Comparison of ENCODE assay signal across 18 cellular contexts in the genomic region with DNA sequence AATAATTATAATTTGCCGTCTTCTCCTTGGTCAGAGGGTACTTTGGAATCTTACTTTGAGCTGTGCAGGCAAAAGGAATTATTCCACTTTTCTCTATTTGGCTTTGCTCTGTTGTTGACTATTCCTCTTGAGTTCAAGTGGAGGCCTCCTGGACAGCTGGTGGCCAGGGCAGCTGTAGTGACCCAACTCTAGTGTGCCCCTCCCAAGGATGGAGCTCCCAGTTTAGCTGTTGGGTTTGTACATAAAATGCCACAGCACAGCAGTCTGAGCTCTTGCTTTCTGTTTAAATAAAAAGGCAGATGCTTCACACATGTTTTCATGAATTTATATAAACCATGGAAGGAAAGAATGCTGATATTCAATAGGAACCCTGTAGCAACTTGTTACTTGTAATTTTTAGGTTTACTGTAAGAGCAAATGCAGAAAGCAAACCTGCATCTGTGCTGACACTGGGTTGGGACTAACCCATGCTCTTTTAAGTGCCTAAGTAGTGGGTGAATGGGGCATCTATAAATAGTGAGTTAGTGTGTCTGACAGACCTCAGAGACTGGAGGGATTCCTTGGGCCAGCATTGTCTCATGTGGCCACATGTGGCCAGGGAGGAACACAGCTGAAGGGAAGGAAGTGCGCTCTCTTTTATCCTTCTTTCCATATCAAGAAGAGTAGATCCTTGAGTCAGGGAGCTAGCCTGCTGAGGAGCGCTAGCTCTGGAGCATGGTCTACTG.
DNase-seq lines count a peak whose midpoint lies in the region; ATAC-seq and TF ChIP-seq lines count a peak whose summit lies in the region.
"Had no signal": no experiment of that assay in that cellular context is flagged by ENCODE, and none has a peak within 500 bp of the region (broad histone marks: within the 10 kb centered on the region; RNA-seq: fewer than 3 reads in every experiment).

No MANE protein-coding gene starts in this region.

- peak; percentile 22 for ATAC-seq in gastroesophageal sphincter
- ATAC-seq in WTC11, result no peak
- no peak for ATAC-seq in natural killer cell

- H3K4me3 ChIP-seq in gastroesophageal sphincter, result no peak overlapping the region
- H3K4me3 ChIP-seq in trophoblast cell (ENCODE audit: low read depth, low read length), result no peak overlapping the region
- H3K4me3 ChIP-seq in esophagus squamous epithelium, result no peak overlapping the region
- H3K4me3 ChIP-seq: MG63, upper lobe of left lung had no signal

- H3K36me3 ChIP-seq in gastroesophageal sphincter (no peaks in the 10 kb centered on the region), trophoblast cell (ENCODE audit: control insufficient read depth in 1 of 2, insufficient read depth in 2 of 2, low read length in 2 of 2) (peaks cover 3% of the 10 kb centered on the region in 2 experiments), esophagus squamous epithelium (no peaks in the 10 kb centered on the region)
- H3K36me3 ChIP-seq: MG63, upper lobe of left lung had no signal

- DNase-seq in AG09319 (ENCODE audit: extremely low read depth, low read depth) (peak; percentile 68), NCI-H510A (lab: John Stamatoyannopoulos, UW) (peak; percentile 26), trophoblast cell (no peak), esophagus squamous epithelium (lab: John Stamatoyannopoulos, UW) (no peak), WTC11 (ENCODE audit: low spot score) (no peak), NCI-H187 (lab: John Stamatoyannopoulos, UW) (no peak), natural killer cell (no peak)
- DNase-seq: activated CD8-positive, alpha-beta memory T cell treated with anti-CD3 and anti-CD28 coated beads, Interleukin-2, amount 10 ng/mL, durations not matched to agents 7 days and 5 days; CD8-positive, alpha-beta memory T cell; central memory CD4-positive, alpha-beta T cell; effector memory CD8-positive, alpha-beta T cell; NCI-H187 treated with DMSO at 0.1 percent for 48 hours; T1000 had no signal

- H3K27ac Mint-ChIP-seq in WTC11 (no peak overlapping the region), natural killer cell (no peak overlapping the region)
- H3K27ac Mint-ChIP-seq: activated CD4-positive, alpha-beta T cell treated with anti-CD3 and anti-CD28 coated beads for 36 hours; activated CD8-positive, alpha-beta memory T cell treated with anti-CD3 and anti-CD28 coated beads, Interleukin-2, amount 10 ng/mL, durations not matched to agents 7 days and 5 days; CD8-positive, alpha-beta memory T cell; effector memory CD8-positive, alpha-beta T cell had no signal

- no peak for TF ChIP-seq POLR2A in gastroesophageal sphincter (IDR thresholded peaks at IDR 0.05)
- no peak for TF ChIP-seq POLR2A in esophagus squamous epithelium (IDR thresholded peaks at IDR 0.05)

- H3K4me1 Mint-ChIP-seq in WTC11, result 0 out of 2 replicates have a peak, but pooled peaks cover 3% of the 10 kb centered on the region
- no peaks in the 10 kb centered on the region for H3K4me1 Mint-ChIP-seq in natural killer cell
- H3K4me1 Mint-ChIP-seq: activated CD8-positive, alpha-beta memory T cell treated with anti-CD3 and anti-CD28 coated beads, Interleukin-2, amount 10 ng/mL, durations not matched to agents 7 days and 5 days; CD8-positive, alpha-beta memory T cell had no signal

- no peak for TF ChIP-seq CTCF in AG09319 (IDR thresholded peaks at IDR 0.05; ENCODE audit: low read depth, low read length)
- no peak for TF ChIP-seq CTCF in gastroesophageal sphincter (IDR thresholded peaks at IDR 0.05)
- no peak for TF ChIP-seq CTCF in esophagus squamous epithelium (IDR thresholded peaks at IDR 0.05)
- TF ChIP-seq CTCF in WTC11 (IDR thresholded peaks at IDR 0.05), result no peak
- TF ChIP-seq CTCF in natural killer cell (IDR thresholded peaks at IDR 0.05), result no peak

- H4K12ac ChIP-seq in trophoblast cell (ENCODE audit: low read depth, low read length), result no peak overlapping the region

- no peak overlapping the region for H3K18ac ChIP-seq in trophoblast cell (ENCODE audit: low read length)

- CTCF ChIA-PET in WTC11 (lab: Charles Lee), result interaction anchor here (0.6 to 1.7 kb wide), 6 partner anchors 8 to 205 kb away, joined by 3 to 13 read pairs (median 3); no protein-coding TSS in a partner anchor

- H3K27ac ChIP-seq in gastroesophageal sphincter (peak overlapping the region in 1 of 4 donors; percentile 32), trophoblast cell (ENCODE audit: low read depth, low read length) (no peak overlapping the region), esophagus squamous epithelium (peak overlapping the region in 1 of 4 donors; percentile 36)
- H3K27ac ChIP-seq: parathyroid adenoma, upper lobe of left lung had no signal

- H3K9me3 Mint-ChIP-seq in WTC11, result no peaks in the 10 kb centered on the region
- H3K9me3 Mint-ChIP-seq in natural killer cell, result no peaks in the 10 kb centered on the region
- H3K9me3 Mint-ChIP-seq: CD8-positive, alpha-beta memory T cell; effector memory CD8-positive, alpha-beta T cell had no signal

- H3K9me3 ChIP-seq in gastroesophageal sphincter (no peaks in the 10 kb centered on the region), trophoblast cell (ENCODE audit: insufficient read depth, low read depth, low read length) (peaks cover 2% of the 10 kb centered on the region), esophagus squamous epithelium (no peaks in the 10 kb centered on the region)
- H3K9me3 ChIP-seq: MG63, upper lobe of left lung had no signal

- no peak overlapping the region for H2BK120ac ChIP-seq in trophoblast cell (ENCODE audit: insufficient read depth, low read length, poor library complexity)

- H2AFZ ChIP-seq in trophoblast cell (ENCODE audit: insufficient read depth, low read length, poor library complexity), result no peak overlapping the region
- H2AFZ ChIP-seq: parathyroid adenoma had no signal

- peaks cover 3% of the 10 kb centered on the region for H3K79me1 ChIP-seq in trophoblast cell (ENCODE audit: low read length)

- H3K4me3 Mint-ChIP-seq in WTC11 (no peak overlapping the region), natural killer cell (no peak overlapping the region)
- H3K4me3 Mint-ChIP-seq: activated CD4-positive, alpha-beta T cell treated with anti-CD3 and anti-CD28 coated beads for 36 hours; activated CD8-positive, alpha-beta memory T cell treated with anti-CD3 and anti-CD28 coated beads, Interleukin-2, amount 10 ng/mL, durations not matched to agents 7 days and 5 days; CD8-positive, alpha-beta memory T cell; effector memory CD8-positive, alpha-beta T cell had no signal

- H3K9ac ChIP-seq in trophoblast cell (ENCODE audit: low read length), result no peak overlapping the region
- H3K9ac ChIP-seq: parathyroid adenoma had no signal

- no peak overlapping the region for H4K91ac ChIP-seq in trophoblast cell (ENCODE audit: low read depth, low read length)

- no peak for TF ChIP-seq EP300 in gastroesophageal sphincter (IDR thresholded peaks at IDR 0.05)

- H3K4me2 ChIP-seq in trophoblast cell (ENCODE audit: low read length), result no peak overlapping the region

- H2AK5ac ChIP-seq in trophoblast cell (ENCODE audit: low read length), result no peak overlapping the region

- H3K14ac ChIP-seq in trophoblast cell (ENCODE audit: low read length), result no peak overlapping the region

- 85 to 91% methylated on average over 1 to 3 of the region's 3 CpGs for WGBS in gastroesophageal sphincter (ENCODE audit: low coverage in 1 of 2), 2 donors
- no CpG with 5 or more reads among the region's 3 CpGs for WGBS in trophoblast cell (ENCODE audit: extremely low coverage, insufficient coverage, insufficient read length)
- 86 to 97% methylated on average over 3 of the region's 3 CpGs for WGBS in esophagus squamous epithelium, 2 donors

- H4K8ac ChIP-seq in trophoblast cell (ENCODE audit: low read depth, low read length), result no peak overlapping the region

- no peak overlapping the region for H3K4ac ChIP-seq in trophoblast cell (ENCODE audit: low read depth, low read length)

- POLR2A ChIA-PET in WTC11 (lab: Charles Lee), result no interaction called here

- no peaks in the 10 kb centered on the region for H3K27me3 Mint-ChIP-seq in WTC11 (ENCODE audit: low read depth)
- H3K27me3 Mint-ChIP-seq in natural killer cell (ENCODE audit: low read depth in 2 of 2), result peaks cover 6 to 10% of the 10 kb centered on the region in 2 donors
- H3K27me3 Mint-ChIP-seq: activated CD8-positive, alpha-beta memory T cell treated with anti-CD3 and anti-CD28 coated beads, Interleukin-2, amount 10 ng/mL, durations not matched to agents 7 days and 5 days had no signal

- H3K79me2 ChIP-seq in trophoblast cell (ENCODE audit: control insufficient read depth, insufficient read depth, low read length, poor library complexity), result no peaks in the 10 kb centered on the region
- H3K79me2 ChIP-seq: parathyroid adenoma had no signal

- H3K23ac ChIP-seq in trophoblast cell (ENCODE audit: low read length), result no peak overlapping the region

- intact Hi-C loops in esophagus squamous epithelium (cut with DNase I), result no loop called here
- intact Hi-C loops in natural killer cell (cut with micrococcal nuclease), result no loop called here

- H2BK12ac ChIP-seq in trophoblast cell (ENCODE audit: low read length), result peak overlapping the region; percentile 12

- no peaks in the 10 kb centered on the region for H3K27me3 ChIP-seq in gastroesophageal sphincter
- H3K27me3 ChIP-seq in trophoblast cell (ENCODE audit: insufficient read depth, low read length), result no peaks in the 10 kb centered on the region
- no peaks in the 10 kb centered on the region for H3K27me3 ChIP-seq in esophagus squamous epithelium
- H3K27me3 ChIP-seq: MG63, upper lobe of left lung had no signal

- H3K4me1 ChIP-seq in gastroesophageal sphincter, result peaks cover 0 to 36% (median 3%) of the 10 kb centered on the region in 3 donors
- H3K4me1 ChIP-seq in trophoblast cell (ENCODE audit: control insufficient read depth in 1 of 2, insufficient read depth in 2 of 2, low read length in 2 of 2), result peaks cover 10 to 17% of the 10 kb centered on the region in 2 experiments
- H3K4me1 ChIP-seq in esophagus squamous epithelium, result peaks cover 0 to 19% (median 0%) of the 10 kb centered on the region in 3 donors
- H3K4me1 ChIP-seq: parathyroid adenoma had no signal

- H3K36me3 Mint-ChIP-seq in WTC11, result no peaks in the 10 kb centered on the region
- H3K36me3 Mint-ChIP-seq in natural killer cell, result no peaks in the 10 kb centered on the region
- H3K36me3 Mint-ChIP-seq: activated CD8-positive, alpha-beta memory T cell treated with anti-CD3 and anti-CD28 coated beads, Interleukin-2, amount 10 ng/mL, durations not matched to agents 7 days and 5 days; CD8-positive, alpha-beta memory T cell had no signal

- H2BK5ac ChIP-seq in trophoblast cell (ENCODE audit: low read depth, low read length, poor library complexity), result no peak overlapping the region

Comparison
In these comparisons a context has a peak if more than half of its experiments do, and no peak if none do; other contexts are left out.
1. DNase-seq: peak in AG09319 (single experiment) and NCI-H510A (single experiment); none in trophoblast cell (0 of 2), esophagus squamous epithelium (single experiment), WTC11 (single experiment), NCI-H187 (0 of 2) and natural killer cell (single experiment).